In genomic region chr2:142878061-142878741, GRCh38 we compare ENCODE assay signal across 13 cellular contexts. TPM values are rescaled to one million over a fixed set of nuclear protein-coding genes. Genes with fewer than 3 reads are reported as not detected.
DNase-seq lines count a peak whose midpoint lies in the region; ATAC-seq and TF ChIP-seq lines count a peak whose summit lies in the region.
"Had no signal": no experiment of that assay in that cellular context is flagged by ENCODE, and none has a peak within 500 bp of the region (broad histone marks: within the 10 kb centered on the region; RNA-seq: fewer than 3 reads in every experiment).

No MANE protein-coding gene starts in this region.

- H3K4me3 ChIP-seq in SU-DHL-6 (ENCODE audit: insufficient read depth, low read length, poor library complexity, severe bottlenecking) (peak overlapping the region; percentile 54), smooth muscle cell (peak overlapping the region; percentile 30)

- no peaks in the 10 kb centered on the region for H4K20me1 ChIP-seq in SU-DHL-6 (ENCODE audit: low read depth, low read length)
- H4K20me1 ChIP-seq in smooth muscle cell (ENCODE audit: low read depth): no peaks in the 10 kb centered on the region

- H2AFZ ChIP-seq in SU-DHL-6 (ENCODE audit: low read depth, low read length, severe bottlenecking) (peak overlapping the region; percentile 60), smooth muscle cell (ENCODE audit: low read depth) (peak overlapping the region; percentile 59)

- H3K36me3 ChIP-seq in SU-DHL-6 (ENCODE audit: low read length): no peaks in the 10 kb centered on the region
- no peaks in the 10 kb centered on the region for H3K36me3 ChIP-seq in smooth muscle cell (ENCODE audit: low read depth)

- no peaks in the 10 kb centered on the region for H3K9me3 ChIP-seq in SU-DHL-6 (ENCODE audit: insufficient read depth, low read length)
- no peaks in the 10 kb centered on the region for H3K9me3 ChIP-seq in smooth muscle cell (replicated peaks; ENCODE audit: low read depth)

- TF ChIP-seq CTCF in SU-DHL-6 (IDR thresholded peaks at IDR 0.05; ENCODE audit: insufficient read depth, low read length, poor library complexity, severe bottlenecking) (no peak), smooth muscle cell (IDR thresholded peaks at IDR 0.05; ENCODE audit: borderline replicate concordance, insufficient read depth, poor library complexity, severe bottlenecking) (no peak)

- H3K9me2 ChIP-seq in SU-DHL-6 (replicated peaks; ENCODE audit: insufficient read depth, low read length): no peaks in the 10 kb centered on the region

- H3K27ac ChIP-seq in SU-DHL-6 (ENCODE audit: low read depth, low read length): peak overlapping the region; percentile 93
- H3K27ac ChIP-seq in smooth muscle cell (ENCODE audit: low read depth): peak overlapping the region; percentile 54

- peak overlapping the region; percentile 49 for H3K9ac ChIP-seq in SU-DHL-6 (ENCODE audit: low read length)
- no peak overlapping the region for H3K9ac ChIP-seq in smooth muscle cell (ENCODE audit: low read depth)

- 80% methylated on average over 5 of the region's 5 CpGs for WGBS in smooth muscle cell (ENCODE audit: low lambda C conversion rate)

- peaks cover 11% of the 10 kb centered on the region for H3K4me1 ChIP-seq in smooth muscle cell (ENCODE audit: low read depth)

- H3K4me2 ChIP-seq in SU-DHL-6 (ENCODE audit: low read depth, low read length, poor library complexity, severe bottlenecking): peak overlapping the region; percentile 94
- peak overlapping the region; percentile 36 for H3K4me2 ChIP-seq in smooth muscle cell

- H3F3A ChIP-seq in SU-DHL-6 (ENCODE audit: insufficient read depth) (peaks cover 72% of the 10 kb centered on the region), smooth muscle cell (ENCODE audit: low read depth) (peaks cover 14% of the 10 kb centered on the region)

- peak; percentile 37 for ATAC-seq in GM19035 (IDR thresholded peaks at IDR 0.05; ENCODE audit: unreplicated experiment)
- ATAC-seq in HG02884 (IDR thresholded peaks at IDR 0.05; ENCODE audit: unreplicated experiment): peak; percentile 31
- no peak for ATAC-seq in HG03097 (IDR thresholded peaks at IDR 0.05; ENCODE audit: low FRiP score, unreplicated experiment)
- ATAC-seq: activated T-cell treated with anti-CD3 and anti-CD28 coated beads, Interleukin-2, amount 50 U/mL, for 4 hours had no signal

- H3K79me2 ChIP-seq in SU-DHL-6 (ENCODE audit: insufficient read depth, low read length) (peaks cover 14% of the 10 kb centered on the region; the same call in 1 of the 2 replicates), smooth muscle cell (ENCODE audit: low read depth) (no peaks in the 10 kb centered on the region)

- no peak for DNase-seq in smooth muscle cell (lab: John Stamatoyannopoulos, UW; ENCODE audit: unreplicated experiment)
- DNase-seq in activated CD8-positive, alpha-beta memory T cell treated with anti-CD3 and anti-CD28 coated beads for 24 hours: no peak
- no peak for DNase-seq in SKM-1 (lab: John Stamatoyannopoulos, UW; ENCODE audit: unreplicated experiment)
- DNase-seq in COR-L47 (lab: John Stamatoyannopoulos, UW): no peak
- DNase-seq: activated T-cell treated with anti-CD3 and anti-CD28 coated beads, Interleukin-2, amount 50 U/mL, for 4 hours; DND-41; NCI-H526 treated with DMSO at 0.1 percent for 48 hours; T-helper 9 cell had no signal

- no peaks in the 10 kb centered on the region for H3K27me3 ChIP-seq in SU-DHL-6 (ENCODE audit: low read length)
- H3K27me3 ChIP-seq in smooth muscle cell (ENCODE audit: low read depth): no peaks in the 10 kb centered on the region

RNA-seq across cellular contexts. Expression of gene KYNU, which starts 0.7 kb away (rescaled TPM):
- 11.2 and 16.0 TPM in 2 replicates for total RNA-seq in smooth muscle cell
- polyA plus RNA-seq in smooth muscle cell: 5.7 and 18.5 TPM in 2 replicates
- total RNA-seq: chondrocyte had no signal
